ENCODE assay signal across 36 cellular contexts in genomic region chr9:97349400-97349799, GRCh38. TPM values are rescaled to one million over a fixed set of nuclear protein-coding genes. Genes with fewer than 3 reads are reported as not detected.
"Had no signal": no experiment of that assay in that cellular context is flagged by ENCODE, and none has a peak within 500 bp of the region (broad histone marks: within the 10 kb centered on the region; RNA-seq: fewer than 3 reads in every experiment).

No MANE protein-coding gene starts in this region.

- H3K27me3 ChIP-seq: MG63 had no signal

- DNase-seq: Kasumi-1, MG63, MM.1S, MV-4-11, NCI-H1048, NCI-H1092, NCI-H1092 treated with DMSO at 0.1 percent for 48 hours, NCI-H1105, NCI-H1105 treated with DMSO at 0.1 percent for 48 hours, NCI-H1417, NCI-H1417 treated with DMSO at 0.1 percent for 48 hours, NCI-H1436, NCI-H1436 treated with DMSO at 0.1 percent for 48 hours, NCI-H146, NCI-H1694, NCI-H1694 treated with DMSO at 0.1 percent for 48 hours, NCI-H187, NCI-H187 treated with DMSO at 0.1 percent for 48 hours, NCI-H1930, NCI-H2029, NCI-H2029 treated with DMSO at 0.1 percent for 48 hours, NCI-H2081, NCI-H2081 treated with DMSO at 0.1 percent for 48 hours, NCI-H2107, NCI-H2171, NCI-H2171 treated with DMSO at 0.1 percent for 48 hours, NCI-H2227 treated with DMSO at 0.1 percent for 48 hours, NCI-H226, NCI-H345, NCI-H446, NCI-H446 treated with DMSO at 0.1 percent for 48 hours, NCI-H510A, NCI-H510A treated with DMSO at 0.1 percent for 48 hours, NCI-H524, NCI-H524 treated with DMSO at 0.1 percent for 48 hours had no signal

- H3K9me3 ChIP-seq: MG63 had no signal

- H3K4me3 ChIP-seq: MG63 had no signal

- H3K36me3 ChIP-seq: MG63 had no signal

RNA-seq across cellular contexts. Expression of gene CCDC180, which starts 41.9 kb away (rescaled TPM):
- total RNA-seq: LHCN-M2 had no signal
